2 cellular contexts compared by ENCODE assay signal in the genomic region with DNA sequence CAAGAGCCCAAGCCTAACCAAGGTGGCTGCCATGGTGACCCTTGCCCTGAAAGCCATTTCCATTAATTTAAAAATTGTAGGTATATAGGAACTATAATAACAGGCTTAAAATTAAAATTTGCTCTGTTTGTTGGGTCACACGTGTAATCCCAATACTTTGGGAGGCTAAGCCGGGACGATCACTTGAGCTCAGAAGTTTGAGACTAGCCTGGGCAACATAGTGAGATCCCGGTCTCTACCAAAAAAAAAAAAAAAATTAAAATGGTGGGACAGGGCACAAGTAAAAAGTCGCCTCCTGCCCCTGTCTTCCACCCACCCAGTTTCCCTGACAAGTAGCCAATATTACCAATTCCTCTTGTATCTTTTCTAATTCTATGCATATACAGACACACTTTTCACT.
A peak's percentile ranks its signal among the peaks of the same experiment; 100 is the strongest.
TF ChIP-seq lines count a peak whose summit lies in the region.

No MANE protein-coding gene starts in this region.

TF ChIP-seq in IMR-90, 13 proteins besides CTCF, POLR2A, EP300 and RAD21:
- TF ChIP-seq CHD1 (IDR thresholded peaks at IDR 0.05; ENCODE audit: low read depth, low read length), result no peak
- no peak for TF ChIP-seq MXI1 (IDR thresholded peaks at IDR 0.05; ENCODE audit: borderline replicate concordance, low read depth, low read length)
- TF ChIP-seq RFX5 (IDR thresholded peaks at IDR 0.05; ENCODE audit: low read depth, low read length), result no peak
- TF ChIP-seq, protein P1, sequence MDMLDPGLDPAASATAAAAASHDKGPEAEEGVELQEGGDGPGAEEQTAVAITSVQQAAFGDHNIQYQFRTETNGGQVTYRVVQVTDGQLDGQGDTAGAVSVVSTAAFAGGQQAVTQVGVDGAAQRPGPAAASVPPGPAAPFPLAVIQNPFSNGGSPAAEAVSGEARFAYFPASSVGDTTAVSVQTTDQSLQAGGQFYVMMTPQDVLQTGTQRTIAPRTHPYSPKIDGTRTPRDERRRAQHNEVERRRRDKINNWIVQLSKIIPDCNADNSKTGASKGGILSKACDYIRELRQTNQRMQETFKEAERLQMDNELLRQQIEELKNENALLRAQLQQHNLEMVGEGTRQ (IDR thresholded peaks at IDR 0.05; ENCODE audit: low read depth, low read length), result no peak
- no peak for TF ChIP-seq CEBPB (IDR thresholded peaks at IDR 0.05; ENCODE audit: low read depth, low read length)
- no peak for TF ChIP-seq BHLHE40 (IDR thresholded peaks at IDR 0.05; ENCODE audit: low read depth, low read length)
- TF ChIP-seq, protein P2, sequence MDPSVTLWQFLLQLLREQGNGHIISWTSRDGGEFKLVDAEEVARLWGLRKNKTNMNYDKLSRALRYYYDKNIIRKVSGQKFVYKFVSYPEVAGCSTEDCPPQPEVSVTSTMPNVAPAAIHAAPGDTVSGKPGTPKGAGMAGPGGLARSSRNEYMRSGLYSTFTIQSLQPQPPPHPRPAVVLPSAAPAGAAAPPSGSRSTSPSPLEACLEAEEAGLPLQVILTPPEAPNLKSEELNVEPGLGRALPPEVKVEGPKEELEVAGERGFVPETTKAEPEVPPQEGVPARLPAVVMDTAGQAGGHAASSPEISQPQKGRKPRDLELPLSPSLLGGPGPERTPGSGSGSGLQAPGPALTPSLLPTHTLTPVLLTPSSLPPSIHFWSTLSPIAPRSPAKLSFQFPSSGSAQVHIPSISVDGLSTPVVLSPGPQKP (IDR thresholded peaks at IDR 0.05; ENCODE audit: borderline replicate concordance, low read depth, low read length), result no peak
- TF ChIP-seq MAFK (IDR thresholded peaks at IDR 0.05; ENCODE audit: low read depth, low read length), result no peak
- no peak for TF ChIP-seq MAZ (IDR thresholded peaks at IDR 0.05; ENCODE audit: borderline replicate concordance, low read depth, low read length)
- no peak for TF ChIP-seq RCOR1 (IDR thresholded peaks at IDR 0.05; ENCODE audit: insufficient replicate concordance, low read length)

TF ChIP-seq in K562, 482 proteins besides CTCF, POLR2A, EP300 and RAD21:
- TF ChIP-seq TAF15 (IDR thresholded peaks at IDR 0.05; ENCODE audit: low read depth, low read length) (no peak), TFAM (CRISPR knock-in tag; conservative IDR thresholded peaks at IDR 0.05) (no peak), HCFC1 (IDR thresholded peaks at IDR 0.05; ENCODE audit: low read depth, low read length) (no peak), HLTF (IDR thresholded peaks at IDR 0.05) (no peak), RCOR1 (IDR thresholded peaks at IDR 0.05; ENCODE audit: borderline replicate concordance in 1 of 2, low read depth in 2 of 2, low read length in 2 of 2) (no peak), RBM25 (IDR thresholded peaks at IDR 0.05; ENCODE audit: low read depth, low read length, severe bottlenecking) (peak; percentile 19), ZBTB7A (IDR thresholded peaks at IDR 0.05; ENCODE audit: borderline replicate concordance, control insufficient read depth, low read depth, low read length) (no peak), BRF1 (IDR thresholded peaks at IDR 0.05; ENCODE audit: borderline replicate concordance, extremely low read depth, insufficient read length) (no peak), CREBBP (IDR thresholded peaks at IDR 0.05; ENCODE audit: low read depth, low read length) (no peak), MAFK (IDR thresholded peaks at IDR 0.05; ENCODE audit: low read length) (no peak), ZNF589 (CRISPR knock-in tag; IDR thresholded peaks at IDR 0.05; ENCODE audit: low read depth) (peak; percentile 16; the same call in 1 of the 2 replicates), GTF2A2 (tag; IDR thresholded peaks at IDR 0.05) (no peak), BHLHE40 (IDR thresholded peaks at IDR 0.05; ENCODE audit: low read length) (no peak), HDAC6 (IDR thresholded peaks at IDR 0.05; ENCODE audit: low read depth, low read length) (no peak), PHTF2 (CRISPR knock-in tag; IDR thresholded peaks at IDR 0.05) (no peak), SETDB1 (IDR thresholded peaks at IDR 0.05; ENCODE audit: low read length) (no peak), ZNF121 (CRISPR knock-in tag; conservative IDR thresholded peaks at IDR 0.05) (peak; percentile 66), ZBED1 (IDR thresholded peaks at IDR 0.05) (no peak), TBP (optimal IDR thresholded peaks at IDR 0.05; ENCODE audit: low read depth, low read length) (no peak)
- TF ChIP-seq, protein P3, sequence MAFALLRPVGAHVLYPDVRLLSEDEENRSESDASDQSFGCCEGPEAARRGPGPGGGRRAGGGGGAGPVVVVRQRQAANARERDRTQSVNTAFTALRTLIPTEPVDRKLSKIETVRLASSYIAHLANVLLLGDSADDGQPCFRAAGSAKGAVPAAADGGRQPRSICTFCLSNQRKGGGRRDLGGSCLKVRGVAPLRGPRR (CRISPR knock-in tag; IDR thresholded peaks at IDR 0.05), result no peak
